ENCODE assay signal across 33 cellular contexts in the genomic region with DNA sequence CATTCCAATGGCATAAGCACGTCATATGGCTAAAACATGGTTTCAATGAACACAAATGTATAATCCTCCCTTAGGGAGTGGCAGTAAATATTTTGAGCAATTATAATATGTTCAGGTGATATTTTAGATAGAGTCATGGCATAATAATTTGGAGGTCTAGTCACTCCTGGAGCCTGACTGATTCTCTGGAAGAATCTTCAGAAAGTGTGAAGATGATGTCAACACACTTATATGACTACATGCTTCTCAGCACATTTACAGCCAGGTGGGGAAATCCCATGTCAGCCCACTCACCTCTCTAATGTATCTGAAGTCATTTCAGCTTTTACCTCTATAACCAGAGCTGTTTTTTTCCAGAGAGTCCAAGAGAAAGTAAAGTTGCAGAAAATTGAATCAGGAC.
DNase-seq lines count a peak whose midpoint lies in the region; ATAC-seq, FAIRE-seq and TF ChIP-seq lines count a peak whose summit lies in the region.
"Had no signal": no experiment of that assay in that cellular context is flagged by ENCODE, and none has a peak within 500 bp of the region (broad histone marks: within the 10 kb centered on the region; RNA-seq: fewer than 3 reads in every experiment).

No MANE protein-coding gene starts in this region.

- H3K27ac Mint-ChIP-seq in activated T-cell treated with anti-CD3 and anti-CD28 coated beads, Interleukin-2, amount 50 U/mL, for 24 hours = no peak overlapping the region
- H3K27ac Mint-ChIP-seq: activated CD4-positive, alpha-beta T cell treated with anti-CD3 and anti-CD28 coated beads, Interleukin-2, amount 10 ng/mL, durations not matched to agents 7 days and 5 days; CD8-positive, alpha-beta T cell; memory B cell had no signal

- in situ Hi-C loops in GM12878 (cut with MboI) = no loop called here

- RAD21 ChIA-PET in GM12878 (lab: Charles Lee; ENCODE audit: unreplicated experiment) = interaction anchor here (0.7 to 2.2 kb wide), 8 partner anchors 11 to 320 kb away, joined by 3 to 12 read pairs (median 4); no protein-coding TSS in a partner anchor

- 6% methylated on average over 1 of the region's 1 CpG for WGBS in GM12878 (ENCODE audit: insufficient coverage, insufficient replicate concordance, low lambda C conversion rate, missing lambda C conversion rate)
- 85% methylated on average over 1 of the region's 1 CpG for WGBS in thyroid gland, 2 donors
- WGBS in pancreas, 2 donors = 42 to 46% methylated on average over 1 of the region's 1 CpG

- TF ChIP-seq RAD21 in GM12878 (IDR thresholded peaks at IDR 0.05; ENCODE audit: insufficient read depth, low read depth, low read length) = no peak

- no peak overlapping the region for H3K4me3 Mint-ChIP-seq in activated T-cell treated with anti-CD3 and anti-CD28 coated beads, Interleukin-2, amount 50 U/mL, for 4 hours
- no peak overlapping the region for H3K4me3 Mint-ChIP-seq in activated T-cell treated with anti-CD3 and anti-CD28 coated beads, Interleukin-2, amount 50 U/mL, for 24 hours
- H3K4me3 Mint-ChIP-seq: activated CD4-positive, alpha-beta T cell treated with anti-CD3 and anti-CD28 coated beads, Interleukin-2, amount 10 ng/mL, durations not matched to agents 7 days and 5 days; CD8-positive, alpha-beta T cell; memory B cell; neural crest cell had no signal

- no peak for DNase-seq in activated T-cell treated with anti-CD3 and anti-CD28 coated beads, Interleukin-2, amount 50 U/mL, for 4 hours
- DNase-seq in activated T-cell treated with anti-CD3 and anti-CD28 coated beads, Interleukin-2, amount 50 U/mL, for 24 hours = no peak
- DNase-seq in GM10266 (ENCODE audit: extremely low spot score) = peak; percentile 61
- no peak for DNase-seq in GM12878 (ENCODE audit: low read depth, low spot score)
- no peak for DNase-seq in thyroid gland
- no peak for DNase-seq in pancreas
- DNase-seq: activated CD4-positive, alpha-beta T cell treated with anti-CD3 and anti-CD28 coated beads, Interleukin-2, amount 10 ng/mL, durations not matched to agents 7 days and 5 days; activated CD8-positive, alpha-beta memory T cell treated with anti-CD3 and anti-CD28 coated beads, Interleukin-2, amount 50 U/mL, for 4 hours; activated effector memory CD4-positive, alpha-beta T cell treated with Interleukin-2 at 50 U/mL for 16 hours; AML-193; CD8-positive, alpha-beta T cell; dermis blood vessel endothelial cell; DMS153; esophagus squamous epithelium; Kasumi-1; MV-4-11; NCI-H1694; NCI-H2171 treated with DMSO at 0.1 percent for 48 hours; NCI-H510A treated with DMSO at 0.1 percent for 48 hours; PC-3; posterior cingulate gyrus; SHP77 treated with DMSO at 0.1 percent for 48 hours; upper lobe of left lung had no signal

- SMC1A ChIA-PET in GM12878 (lab: Charles Lee; ENCODE audit: uncharacterized antibody, unreplicated experiment) = interaction anchor here (0.7 to 4.0 kb wide), 10 partner anchors 9 to 125 kb away, joined by 3 to 19 read pairs (median 3); no protein-coding TSS in a partner anchor

- H3K27ac ChIP-seq in GM12878 (ENCODE audit: control insufficient read depth, insufficient read depth) (no peak overlapping the region), thyroid gland (no peak overlapping the region), pancreas (no peak overlapping the region)
- H3K27ac ChIP-seq: A549, esophagus squamous epithelium, hepatocyte, upper lobe of left lung, VCaP had no signal

- H3K36me3 ChIP-seq in GM12878 (ENCODE audit: control insufficient read depth in 2 of 2, insufficient read depth in 2 of 2, low read length in 1 of 2) (no peaks in the 10 kb centered on the region), thyroid gland (no peaks in the 10 kb centered on the region), pancreas (no peaks in the 10 kb centered on the region)
- H3K36me3 ChIP-seq: esophagus squamous epithelium, upper lobe of left lung had no signal

- no peak overlapping the region for H2AFZ ChIP-seq in GM12878 (ENCODE audit: control insufficient read depth, low read depth, low read length)
- H2AFZ ChIP-seq: hepatocyte had no signal

- TF ChIP-seq EP300 in GM12878 (IDR thresholded peaks at IDR 0.05; ENCODE audit: borderline replicate concordance in 1 of 2, control insufficient read depth in 1 of 2, low read depth in 2 of 2, low read length in 2 of 2) = peak in 1 of 2 experiments; percentile 29; a peak in 1 of 4 replicates

- no peak overlapping the region for H3K9ac ChIP-seq in GM12878 (ENCODE audit: control insufficient read depth, insufficient read depth, low read length)

- POLR2A ChIA-PET in GM12878 (lab: Charles Lee) = interaction anchor here (1.3 to 2.2 kb wide), 3 partner anchors 11 to 14 kb away, joined by 3 to 11 read pairs (median 4); no protein-coding TSS in a partner anchor

- no TSS peak for BruUV-seq in GM12878 (replicated peaks; lab: Mats Ljungman, UMichigan)

- TF ChIP-seq POLR2A in GM12878 (IDR thresholded peaks at IDR 0.05; ENCODE audit: low read depth, low read length) (no peak), thyroid gland (IDR thresholded peaks at IDR 0.05) (no peak)

- no peaks in the 10 kb centered on the region; the same call in 1 of the 2 replicates for H3K4me1 ChIP-seq in GM12878 (ENCODE audit: control insufficient read depth, insufficient read depth, low read length)
- no peaks in the 10 kb centered on the region for H3K4me1 ChIP-seq in thyroid gland
- no peaks in the 10 kb centered on the region for H3K4me1 ChIP-seq in pancreas
- H3K4me1 ChIP-seq: A549, esophagus squamous epithelium, upper lobe of left lung had no signal

- H3K4me1 Mint-ChIP-seq in activated T-cell treated with anti-CD3 and anti-CD28 coated beads, Interleukin-2, amount 50 U/mL, for 4 hours (ENCODE audit: low read depth) = no peaks in the 10 kb centered on the region
- no peaks in the 10 kb centered on the region for H3K4me1 Mint-ChIP-seq in activated T-cell treated with anti-CD3 and anti-CD28 coated beads, Interleukin-2, amount 50 U/mL, for 24 hours (ENCODE audit: low read depth)
- H3K4me1 Mint-ChIP-seq: activated CD4-positive, alpha-beta T cell treated with anti-CD3 and anti-CD28 coated beads, Interleukin-2, amount 10 ng/mL, durations not matched to agents 7 days and 5 days; memory B cell; neural crest cell had no signal

- H3K36me3 Mint-ChIP-seq in activated T-cell treated with anti-CD3 and anti-CD28 coated beads, Interleukin-2, amount 50 U/mL, for 4 hours (ENCODE audit: insufficient read depth) = no peaks in the 10 kb centered on the region
- no peaks in the 10 kb centered on the region for H3K36me3 Mint-ChIP-seq in activated T-cell treated with anti-CD3 and anti-CD28 coated beads, Interleukin-2, amount 50 U/mL, for 24 hours (ENCODE audit: low read depth)
- H3K36me3 Mint-ChIP-seq: CD8-positive, alpha-beta T cell; memory B cell had no signal

- no peaks in the 10 kb centered on the region; the same call in 2 of the 3 replicates for H3K9me3 ChIP-seq in GM12878 (replicated peaks; ENCODE audit: control insufficient read depth, insufficient read depth, low read length)
- no peaks in the 10 kb centered on the region for H3K9me3 ChIP-seq in thyroid gland
- no peaks in the 10 kb centered on the region for H3K9me3 ChIP-seq in pancreas
- H3K9me3 ChIP-seq: esophagus squamous epithelium, upper lobe of left lung had no signal

- no peak for FAIRE-seq in GM12878 (lab: Jason Lieb, UNC)
- no peak for FAIRE-seq in pancreas (lab: Jason Lieb, UNC)
- FAIRE-seq: A549, frontal cortex, GM18507 had no signal

- H3K9me3 Mint-ChIP-seq in activated T-cell treated with anti-CD3 and anti-CD28 coated beads, Interleukin-2, amount 50 U/mL, for 4 hours = peaks cover 17% of the 10 kb centered on the region
- peaks cover 18% of the 10 kb centered on the region for H3K9me3 Mint-ChIP-seq in activated T-cell treated with anti-CD3 and anti-CD28 coated beads, Interleukin-2, amount 50 U/mL, for 24 hours

- H3K27me3 ChIP-seq in GM12878 (replicated peaks in 1 of 2; ENCODE audit: control insufficient read depth in 2 of 2, insufficient read depth in 2 of 2, low read length in 1 of 2) = no peaks in the 10 kb centered on the region
- H3K27me3 ChIP-seq in thyroid gland = no peaks in the 10 kb centered on the region
- H3K27me3 ChIP-seq in pancreas = no peaks in the 10 kb centered on the region
- H3K27me3 ChIP-seq: esophagus squamous epithelium, hepatocyte, upper lobe of left lung had no signal

- no peaks in the 10 kb centered on the region for H3K27me3 Mint-ChIP-seq in activated T-cell treated with anti-CD3 and anti-CD28 coated beads, Interleukin-2, amount 50 U/mL, for 4 hours (ENCODE audit: low read depth)
- no peaks in the 10 kb centered on the region for H3K27me3 Mint-ChIP-seq in activated T-cell treated with anti-CD3 and anti-CD28 coated beads, Interleukin-2, amount 50 U/mL, for 24 hours
- H3K27me3 Mint-ChIP-seq: activated CD4-positive, alpha-beta T cell treated with anti-CD3 and anti-CD28 coated beads, Interleukin-2, amount 10 ng/mL, durations not matched to agents 7 days and 5 days; memory B cell had no signal

- H3K79me2 ChIP-seq in GM12878 (ENCODE audit: control insufficient read depth, insufficient read depth, low read length) = no peaks in the 10 kb centered on the region
- H3K79me2 ChIP-seq: hepatocyte had no signal

- CTCF ChIA-PET in GM12878 (lab: Yijun Ruan, JAX) = interaction anchor here (1.5 to 2.4 kb wide), 2 partner anchors 26 to 77 kb away, joined by 3 to 10 read pairs; no protein-coding TSS in a partner anchor

- H3K4me3 ChIP-seq in GM12878 (no peak overlapping the region), thyroid gland (replicated peaks in 1 of 3) (no peak overlapping the region), pancreas (no peak overlapping the region)
- H3K4me3 ChIP-seq: A549, esophagus squamous epithelium, hepatocyte, upper lobe of left lung had no signal

- intact Hi-C loops in GM12878 (cut with micrococcal nuclease; ENCODE audit: unreplicated experiment) = no loop called here
- intact Hi-C loops in thyroid gland (cut with DNase I) = no loop called here
- intact Hi-C loops in pancreas (cut with DNase I) = no loop called here

- no peak overlapping the region for H3K4me2 ChIP-seq in GM12878 (ENCODE audit: control insufficient read depth, insufficient read depth)
- H3K4me2 ChIP-seq: A549, hepatocyte had no signal

- no peaks in the 10 kb centered on the region for H4K20me1 ChIP-seq in GM12878 (ENCODE audit: control insufficient read depth, insufficient read depth)

- peak; percentile 46 to 59 for ATAC-seq in activated T-cell treated with anti-CD3 and anti-CD28 coated beads, Interleukin-2, amount 50 U/mL, for 4 hours
- ATAC-seq in GM21825 (IDR thresholded peaks at IDR 0.05; ENCODE audit: unreplicated experiment) = peak; percentile 63
- ATAC-seq in GM12878 = peak; percentile 84
- no peak for ATAC-seq in HG02759 (IDR thresholded peaks at IDR 0.05; ENCODE audit: unreplicated experiment)
- ATAC-seq in pancreas = no peak
- ATAC-seq: A549; CD8-positive, alpha-beta T cell; PC-3; sciatic nerve had no signal

- TF ChIP-seq CTCF in GM10266 (IDR thresholded peaks at IDR 0.05; ENCODE audit: control insufficient read depth, insufficient read depth, low read depth, missing control alignments) (no peak), GM12878 (IDR thresholded peaks at IDR 0.05 in 2 of 3, conservative IDR thresholded peaks at IDR 0.05 in 1 of 3; ENCODE audit: control insufficient read depth in 2 of 3, extremely low read depth in 1 of 3, insufficient read depth in 1 of 3, low read depth in 3 of 3, low read length in 3 of 3) (no peak), thyroid gland (IDR thresholded peaks at IDR 0.05) (no peak), pancreas (IDR thresholded peaks at IDR 0.05) (no peak)

Comparison
In these comparisons a context has a peak if more than half of its experiments do, and no peak if none do; other contexts are left out.
1. ATAC-seq: peak in activated T-cell treated with anti-CD3 and anti-CD28 coated beads, Interleukin-2, amount 50 U/mL, for 4 hours (2 of 2), GM21825 (single experiment) and GM12878 (single experiment); none in HG02759 (single experiment) and pancreas (0 of 4).